In genomic region chr1:175191654-175192053, GRCh38 we compare ENCODE assay signal across 8 cellular contexts.
DNase-seq lines count a peak whose midpoint lies in the region; ATAC-seq and TF ChIP-seq lines count a peak whose summit lies in the region.

No MANE protein-coding gene starts in this region.

- no peaks in the 10 kb centered on the region for H3F3A ChIP-seq in OCI-LY1 (ENCODE audit: insufficient read depth, low read length)

- peak overlapping the region; percentile 79 for H3K27ac ChIP-seq in C4-2B
- peak overlapping the region; percentile 11 for H3K27ac ChIP-seq in OCI-LY1 (ENCODE audit: low read depth, low read length, poor library complexity, severe bottlenecking)
- peak overlapping the region; percentile 78 for H3K27ac ChIP-seq in effector memory CD4-positive, alpha-beta T cell (ENCODE audit: insufficient read depth, low read length, poor library complexity, severe bottlenecking)
- H3K27ac ChIP-seq in muscle layer of duodenum (ENCODE audit: low read length) = peak overlapping the region; percentile 88

- no peak for TF ChIP-seq CTCF in C4-2B (conservative IDR thresholded peaks at IDR 0.05)
- no peak for TF ChIP-seq CTCF in OCI-LY1 (IDR thresholded peaks at IDR 0.05; ENCODE audit: low read length)

- no peaks in the 10 kb centered on the region for H3K9me2 ChIP-seq in OCI-LY1 (ENCODE audit: low read depth, low read length)

- ATAC-seq in GM21423 (IDR thresholded peaks at IDR 0.05; ENCODE audit: unreplicated experiment) = peak; percentile 23
- no peak for ATAC-seq in HG02840 (IDR thresholded peaks at IDR 0.05; ENCODE audit: low FRiP score, unreplicated experiment)

- H3K4me1 ChIP-seq in OCI-LY1 (ENCODE audit: insufficient read depth, low read length, severe bottlenecking) (peaks cover 54% of the 10 kb centered on the region), muscle layer of duodenum (ENCODE audit: control insufficient read depth in 1 of 2, insufficient read depth in 2 of 2, low read length in 2 of 2) (peaks cover 19 to 20% of the 10 kb centered on the region in 2 donors)
- peaks cover 44% of the 10 kb centered on the region for H3K4me1 ChIP-seq in effector memory CD4-positive, alpha-beta T cell (ENCODE audit: control insufficient read depth, insufficient read depth, low read length, poor library complexity, severe bottlenecking)

- H3K79me2 ChIP-seq in OCI-LY1 (ENCODE audit: insufficient read depth, low read length) = no peaks in the 10 kb centered on the region

- H3K27me3 ChIP-seq in OCI-LY1 (ENCODE audit: insufficient read depth, low read length) = no peaks in the 10 kb centered on the region
- no peaks in the 10 kb centered on the region for H3K27me3 ChIP-seq in effector memory CD4-positive, alpha-beta T cell (replicated peaks; ENCODE audit: control insufficient read depth, insufficient read depth, low read length, poor library complexity, severe bottlenecking)
- H3K27me3 ChIP-seq in muscle layer of duodenum (ENCODE audit: low read depth, low read length) = no peaks in the 10 kb centered on the region

- H2AFZ ChIP-seq in OCI-LY1 (ENCODE audit: low read length) = no peak overlapping the region

- H3K4me3 ChIP-seq in OCI-LY1 (ENCODE audit: low read depth, low read length, poor library complexity, severe bottlenecking) = peak overlapping the region; percentile 94
- peak overlapping the region; percentile 83 for H3K4me3 ChIP-seq in effector memory CD4-positive, alpha-beta T cell (ENCODE audit: insufficient read depth, low read depth, low read length, poor library complexity, severe bottlenecking)
- H3K4me3 ChIP-seq in muscle layer of duodenum (ENCODE audit: low read depth in 1 of 2, low read length in 2 of 2) = peak overlapping the region; percentile 81 to 87

- peak overlapping the region; percentile 94 for H3K4me2 ChIP-seq in OCI-LY1 (ENCODE audit: low read length)

- peak overlapping the region; percentile 83 for H3K9ac ChIP-seq in OCI-LY1 (ENCODE audit: low read length)

- no peaks in the 10 kb centered on the region for H3K9me3 ChIP-seq in OCI-LY1 (ENCODE audit: low read length)
- H3K9me3 ChIP-seq in effector memory CD4-positive, alpha-beta T cell (ENCODE audit: control insufficient read depth, low read length) = no peaks in the 10 kb centered on the region
- H3K9me3 ChIP-seq in muscle layer of duodenum (ENCODE audit: control insufficient read depth in 1 of 2, low read length in 2 of 2) = no peaks in the 10 kb centered on the region

- H3K36me3 ChIP-seq in OCI-LY1 (ENCODE audit: insufficient read depth, low read length) (peaks cover 9% of the 10 kb centered on the region; the same call in 1 of the 2 replicates), muscle layer of duodenum (ENCODE audit: control insufficient read depth in 1 of 2, insufficient read depth in 2 of 2, low read length in 2 of 2) (no peaks in the 10 kb centered on the region)
- no peaks in the 10 kb centered on the region for H3K36me3 ChIP-seq in effector memory CD4-positive, alpha-beta T cell (ENCODE audit: control insufficient read depth, insufficient read depth, low read length)

- H4K20me1 ChIP-seq in OCI-LY1 (ENCODE audit: insufficient read depth, low read length) = no peaks in the 10 kb centered on the region

- DNase-seq in effector memory CD4-positive, alpha-beta T cell = no peak
- DNase-seq in NCI-H446 treated with DMSO at 0.1 percent for 48 hours (lab: John Stamatoyannopoulos, UW) (no peak), cerebellar cortex (ENCODE audit: low spot score) (no peak)

Comparison
In these comparisons a context has a peak if more than half of its experiments do, and no peak if none do; other contexts are left out.
1. H3K27ac ChIP-seq: peak in every context shown above with its lines; median percentile 88 in muscle layer of duodenum; 79 in C4-2B; 78 in effector memory CD4-positive, alpha-beta T cell; 11 in OCI-LY1.